16 cellular contexts compared by ENCODE assay signal in genomic region chr13:46909037-46909436, GRCh38. TPM values are rescaled to one million over a fixed set of nuclear protein-coding genes. Genes with fewer than 3 reads are reported as not detected.
"Had no signal": no experiment of that assay in that cellular context is flagged by ENCODE, and none has a peak within 500 bp of the region (broad histone marks: within the 10 kb centered on the region; RNA-seq: fewer than 3 reads in every experiment).

No MANE protein-coding gene starts in this region.

- H3K27ac Mint-ChIP-seq: naive thymus-derived CD4-positive, alpha-beta T cell had no signal

- ATAC-seq: heart right ventricle; naive thymus-derived CD4-positive, alpha-beta T cell had no signal

- H3K4me1 ChIP-seq: esophagus squamous epithelium, heart right ventricle, right atrium auricular region, sigmoid colon had no signal

- H3K36me3 Mint-ChIP-seq: naive thymus-derived CD4-positive, alpha-beta T cell had no signal

- H3K27me3 ChIP-seq: esophagus squamous epithelium, neutrophil, ovary, right atrium auricular region, sigmoid colon had no signal

- DNase-seq: esophagus squamous epithelium; heart right ventricle; hypothalamus; kidney glomerular epithelial cell; mesendoderm; naive thymus-derived CD4-positive, alpha-beta T cell; ovary; sigmoid colon; small intestine; stimulated activated CD4-positive, alpha-beta T cell treated with anti-CD3 and anti-CD28 coated beads, Interleukin-12 subunit alpha, Interleukin-12 subunit beta, amount 100 ng/mL, for 4 hours; stimulated activated naive CD4-positive, alpha-beta T cell; trophoblast cell had no signal

- H3K27ac ChIP-seq: esophagus squamous epithelium, heart right ventricle, neutrophil, ovary, right atrium auricular region, sigmoid colon had no signal

- H3K36me3 ChIP-seq: esophagus squamous epithelium, heart right ventricle, neutrophil, ovary, right atrium auricular region, sigmoid colon had no signal

- H3K4me3 ChIP-seq: esophagus squamous epithelium, heart right ventricle, ovary, right atrium auricular region, sigmoid colon had no signal

- H3K4me1 Mint-ChIP-seq: naive thymus-derived CD4-positive, alpha-beta T cell had no signal

- H3K4me3 Mint-ChIP-seq: naive thymus-derived CD4-positive, alpha-beta T cell had no signal

- H3K9me3 ChIP-seq: esophagus squamous epithelium, heart right ventricle, neutrophil, ovary, right atrium auricular region, sigmoid colon had no signal

RNA-seq across cellular contexts. Expression of gene HTR2A, which starts 12.2 kb away (rescaled TPM):
- total RNA-seq: epithelial cell of proximal tubule; lung microvascular endothelial cell; naive thymus-derived CD4-positive, alpha-beta T cell had no signal
- polyA plus RNA-seq: naive thymus-derived CD4-positive, alpha-beta T cell had no signal
